Comparison of ENCODE assay signal across 7 cellular contexts in genomic region chr1:153679337-153680119, GRCh38. TPM values are rescaled to one million over a fixed set of nuclear protein-coding genes. Genes with fewer than 3 reads are reported as not detected.
DNase-seq lines count a peak whose midpoint lies in the region; ATAC-seq and TF ChIP-seq lines count a peak whose summit lies in the region.
"Had no signal": no experiment of that assay in that cellular context is flagged by ENCODE, and none has a peak within 500 bp of the region (broad histone marks: within the 10 kb centered on the region; RNA-seq: fewer than 3 reads in every experiment).

No MANE protein-coding gene starts in this region.

- no peak overlapping the region for H3K27ac Mint-ChIP-seq in CD4-positive, CD25-positive, alpha-beta regulatory T cell

- H3K4me1 Mint-ChIP-seq in CD4-positive, CD25-positive, alpha-beta regulatory T cell = peaks cover 3 to 25% (median 9%) of the 10 kb centered on the region in 4 donors

- H3K27me3 Mint-ChIP-seq in CD4-positive, CD25-positive, alpha-beta regulatory T cell = peaks cover 64% of the 10 kb centered on the region

- H3K4me3 ChIP-seq in CD4-positive, CD25-positive, alpha-beta regulatory T cell (ENCODE audit: low read depth, low read length) = no peak overlapping the region
- H3K4me3 ChIP-seq in WERI-Rb-1 (ENCODE audit: low read depth, low read length) (peak overlapping the region; percentile 53), thymus (ENCODE audit: low read length) (peak overlapping the region; percentile 50)

- WGBS in thymus = 3% methylated on average over 73 of the region's 73 CpGs

- peaks cover 24% of the 10 kb centered on the region for H3K27me3 ChIP-seq in CD4-positive, CD25-positive, alpha-beta regulatory T cell (ENCODE audit: control insufficient read depth, insufficient read depth, low read length)
- peaks cover 44% of the 10 kb centered on the region for H3K27me3 ChIP-seq in WERI-Rb-1 (ENCODE audit: insufficient read depth, low read depth, severe bottlenecking)
- H3K27me3 ChIP-seq in thymus (ENCODE audit: control insufficient read depth, insufficient read depth) = peaks cover 42% of the 10 kb centered on the region

- no peak overlapping the region for H3K27ac ChIP-seq in CD4-positive, CD25-positive, alpha-beta regulatory T cell (ENCODE audit: insufficient read depth, low read length, poor library complexity, severe bottlenecking)
- H3K27ac ChIP-seq in WERI-Rb-1 = no peak overlapping the region
- no peak overlapping the region for H3K27ac ChIP-seq in thymus (ENCODE audit: low read depth)

- H3K9me3 Mint-ChIP-seq in CD4-positive, CD25-positive, alpha-beta regulatory T cell = peaks cover 0 to 1% (median 0%) of the 10 kb centered on the region in 7 donors

- H3K4me1 ChIP-seq in CD4-positive, CD25-positive, alpha-beta regulatory T cell (ENCODE audit: control insufficient read depth, insufficient read depth, low read length, poor library complexity, severe bottlenecking) = peaks cover 29% of the 10 kb centered on the region
- peaks cover 16% of the 10 kb centered on the region for H3K4me1 ChIP-seq in thymus (ENCODE audit: control insufficient read depth, insufficient read depth, low read length)

- intact Hi-C loops in left cardiac atrium (cut with DNase I) = loop anchor here (5.0 to 10.0 kb wide), 4 partner anchors 65 to 308 kb away; partner anchors contain the start of gene RAB13 (in 2 of the 2)

- ATAC-seq in CD4-positive, CD25-positive, alpha-beta regulatory T cell (ENCODE audit: low read depth in 2 of 2) = peak; percentile 52 to 61
- peak; percentile 35 to 51 for ATAC-seq in left cardiac atrium
- no peak for ATAC-seq in HG03196 (IDR thresholded peaks at IDR 0.05; ENCODE audit: unreplicated experiment)
- no peak for ATAC-seq in HG03378 (IDR thresholded peaks at IDR 0.05; ENCODE audit: unreplicated experiment)
- ATAC-seq: HCT116 had no signal

- no peaks in the 10 kb centered on the region for H3K36me3 Mint-ChIP-seq in CD4-positive, CD25-positive, alpha-beta regulatory T cell

- H3K4me3 Mint-ChIP-seq in CD4-positive, CD25-positive, alpha-beta regulatory T cell = peak overlapping the region; percentile 73 to 81 (median 76)

- H3K36me3 ChIP-seq in CD4-positive, CD25-positive, alpha-beta regulatory T cell (ENCODE audit: control insufficient read depth, insufficient read depth, low read length) = no peaks in the 10 kb centered on the region
- H3K36me3 ChIP-seq in WERI-Rb-1 (no peaks in the 10 kb centered on the region), thymus (ENCODE audit: control insufficient read depth, insufficient read depth) (no peaks in the 10 kb centered on the region)

- DNase-seq in CD4-positive, CD25-positive, alpha-beta regulatory T cell = peak in 2 of 3 donors; percentile 28 to 33
- DNase-seq in WERI-Rb-1 = peak; percentile 72
- DNase-seq in left cardiac atrium = peak; percentile 43

- peak; percentile 60 for TF ChIP-seq CTCF in WERI-Rb-1 (IDR thresholded peaks at IDR 0.05; ENCODE audit: low read depth, low read length)

- no peaks in the 10 kb centered on the region for H3K9me3 ChIP-seq in CD4-positive, CD25-positive, alpha-beta regulatory T cell (ENCODE audit: control insufficient read depth in 2 of 2, low read length in 2 of 2)
- no peaks in the 10 kb centered on the region for H3K9me3 ChIP-seq in WERI-Rb-1 (ENCODE audit: severe bottlenecking)
- no peaks in the 10 kb centered on the region for H3K9me3 ChIP-seq in thymus (ENCODE audit: control insufficient read depth)

RNA-seq across cellular contexts. Expression of gene NPR1, which starts 1.0 kb away (rescaled TPM):
- not detected for total RNA-seq in CD4-positive, CD25-positive, alpha-beta regulatory T cell
- polyA plus RNA-seq in CD4-positive, CD25-positive, alpha-beta regulatory T cell = not detected
- 10 to 100 TPM; 28.5 to 39.0 TPM for total RNA-seq in left cardiac atrium
- polyA plus RNA-seq in thymus = 10.1 TPM

RNA-seq across cellular contexts. Expression of gene ILF2, which starts 8.7 kb away (rescaled TPM):
- 127 TPM for total RNA-seq in CD4-positive, CD25-positive, alpha-beta regulatory T cell
- polyA plus RNA-seq in CD4-positive, CD25-positive, alpha-beta regulatory T cell = 100 to 1,000 TPM; 133 to 162 (median 150) TPM
- 10 to 100 TPM; 63.7 to 91.7 TPM for total RNA-seq in left cardiac atrium
- 91.2 TPM for polyA plus RNA-seq in thymus

RNA-seq across cellular contexts. Expression of gene SNAPIN, which starts 21.0 kb away (rescaled TPM):
- total RNA-seq in CD4-positive, CD25-positive, alpha-beta regulatory T cell = 21.5 TPM
- 100 to 1,000 TPM in 1 of 4 donors, 10 to 100 TPM in 3; 84.9 to 120 (median 93.7) TPM for polyA plus RNA-seq in CD4-positive, CD25-positive, alpha-beta regulatory T cell
- 10 to 100 TPM; 45.3 to 46.0 TPM for total RNA-seq in left cardiac atrium
- polyA plus RNA-seq in thymus = 48.2 TPM

RNA-seq across cellular contexts. Expression of gene CHTOP, which starts 45.7 kb away (rescaled TPM):
- total RNA-seq in CD4-positive, CD25-positive, alpha-beta regulatory T cell = 85.1 TPM
- polyA plus RNA-seq in CD4-positive, CD25-positive, alpha-beta regulatory T cell = 10 to 100 TPM; 57.5 to 73.1 (median 65.8) TPM
- 10 to 100 TPM; 60.1 to 61.9 TPM for total RNA-seq in left cardiac atrium
- 111 TPM for polyA plus RNA-seq in thymus

RNA-seq across cellular contexts. Expression of gene INTS3, which starts 48.3 kb away (rescaled TPM):
- 39.5 TPM for total RNA-seq in CD4-positive, CD25-positive, alpha-beta regulatory T cell
- polyA plus RNA-seq in CD4-positive, CD25-positive, alpha-beta regulatory T cell = 1 to 10 TPM; 6.9 to 9.4 (median 8.1) TPM
- total RNA-seq in left cardiac atrium = 10 to 100 TPM; 28.2 to 34.1 TPM
- 59.9 TPM for polyA plus RNA-seq in thymus

Comparison
In these comparisons a context has a peak if more than half of its experiments do, and no peak if none do; other contexts are left out.
1. ATAC-seq: peak in CD4-positive, CD25-positive, alpha-beta regulatory T cell (2 of 2) and left cardiac atrium (2 of 2); none in HG03196 (single experiment) and HG03378 (single experiment).
2. RNA of gene NPR1, which starts 1.0 kb away (total RNA-seq): 28.5 to 39.0 TPM in left cardiac atrium; not detected in CD4-positive, CD25-positive, alpha-beta regulatory T cell (single experiment); every median in the first group is over 10 times any median in the second.
3. Peak in every context shown above with its lines, with median percentiles within 50 percentile points of each other: DNase-seq.